Comparison of ENCODE assay signal across 1 cellular context in the genomic region with DNA sequence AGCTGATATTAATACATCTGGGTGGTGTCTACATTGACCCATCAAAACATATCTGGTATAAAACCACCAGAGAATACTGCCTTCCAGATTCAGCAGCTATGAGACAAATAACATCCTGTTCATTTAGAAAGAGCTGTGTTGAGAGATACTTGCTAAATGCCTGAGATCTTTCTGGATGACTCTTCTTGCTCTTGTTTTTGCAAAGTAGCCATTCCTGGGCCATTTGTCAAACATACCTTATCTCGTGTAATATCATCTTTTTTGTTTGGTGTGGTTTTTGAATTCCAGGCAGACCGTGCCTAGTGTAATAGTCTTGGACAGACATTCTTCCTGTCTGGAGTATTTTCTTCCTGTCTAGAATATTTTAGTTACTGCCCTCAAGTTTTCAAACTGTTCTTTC.
TF ChIP-seq lines count a peak whose summit lies in the region.

No MANE protein-coding gene starts in this region.

TF ChIP-seq in GM23338, 12 proteins besides CTCF, POLR2A, EP300 and RAD21 (continued from another document):
- TF ChIP-seq, protein P1, sequence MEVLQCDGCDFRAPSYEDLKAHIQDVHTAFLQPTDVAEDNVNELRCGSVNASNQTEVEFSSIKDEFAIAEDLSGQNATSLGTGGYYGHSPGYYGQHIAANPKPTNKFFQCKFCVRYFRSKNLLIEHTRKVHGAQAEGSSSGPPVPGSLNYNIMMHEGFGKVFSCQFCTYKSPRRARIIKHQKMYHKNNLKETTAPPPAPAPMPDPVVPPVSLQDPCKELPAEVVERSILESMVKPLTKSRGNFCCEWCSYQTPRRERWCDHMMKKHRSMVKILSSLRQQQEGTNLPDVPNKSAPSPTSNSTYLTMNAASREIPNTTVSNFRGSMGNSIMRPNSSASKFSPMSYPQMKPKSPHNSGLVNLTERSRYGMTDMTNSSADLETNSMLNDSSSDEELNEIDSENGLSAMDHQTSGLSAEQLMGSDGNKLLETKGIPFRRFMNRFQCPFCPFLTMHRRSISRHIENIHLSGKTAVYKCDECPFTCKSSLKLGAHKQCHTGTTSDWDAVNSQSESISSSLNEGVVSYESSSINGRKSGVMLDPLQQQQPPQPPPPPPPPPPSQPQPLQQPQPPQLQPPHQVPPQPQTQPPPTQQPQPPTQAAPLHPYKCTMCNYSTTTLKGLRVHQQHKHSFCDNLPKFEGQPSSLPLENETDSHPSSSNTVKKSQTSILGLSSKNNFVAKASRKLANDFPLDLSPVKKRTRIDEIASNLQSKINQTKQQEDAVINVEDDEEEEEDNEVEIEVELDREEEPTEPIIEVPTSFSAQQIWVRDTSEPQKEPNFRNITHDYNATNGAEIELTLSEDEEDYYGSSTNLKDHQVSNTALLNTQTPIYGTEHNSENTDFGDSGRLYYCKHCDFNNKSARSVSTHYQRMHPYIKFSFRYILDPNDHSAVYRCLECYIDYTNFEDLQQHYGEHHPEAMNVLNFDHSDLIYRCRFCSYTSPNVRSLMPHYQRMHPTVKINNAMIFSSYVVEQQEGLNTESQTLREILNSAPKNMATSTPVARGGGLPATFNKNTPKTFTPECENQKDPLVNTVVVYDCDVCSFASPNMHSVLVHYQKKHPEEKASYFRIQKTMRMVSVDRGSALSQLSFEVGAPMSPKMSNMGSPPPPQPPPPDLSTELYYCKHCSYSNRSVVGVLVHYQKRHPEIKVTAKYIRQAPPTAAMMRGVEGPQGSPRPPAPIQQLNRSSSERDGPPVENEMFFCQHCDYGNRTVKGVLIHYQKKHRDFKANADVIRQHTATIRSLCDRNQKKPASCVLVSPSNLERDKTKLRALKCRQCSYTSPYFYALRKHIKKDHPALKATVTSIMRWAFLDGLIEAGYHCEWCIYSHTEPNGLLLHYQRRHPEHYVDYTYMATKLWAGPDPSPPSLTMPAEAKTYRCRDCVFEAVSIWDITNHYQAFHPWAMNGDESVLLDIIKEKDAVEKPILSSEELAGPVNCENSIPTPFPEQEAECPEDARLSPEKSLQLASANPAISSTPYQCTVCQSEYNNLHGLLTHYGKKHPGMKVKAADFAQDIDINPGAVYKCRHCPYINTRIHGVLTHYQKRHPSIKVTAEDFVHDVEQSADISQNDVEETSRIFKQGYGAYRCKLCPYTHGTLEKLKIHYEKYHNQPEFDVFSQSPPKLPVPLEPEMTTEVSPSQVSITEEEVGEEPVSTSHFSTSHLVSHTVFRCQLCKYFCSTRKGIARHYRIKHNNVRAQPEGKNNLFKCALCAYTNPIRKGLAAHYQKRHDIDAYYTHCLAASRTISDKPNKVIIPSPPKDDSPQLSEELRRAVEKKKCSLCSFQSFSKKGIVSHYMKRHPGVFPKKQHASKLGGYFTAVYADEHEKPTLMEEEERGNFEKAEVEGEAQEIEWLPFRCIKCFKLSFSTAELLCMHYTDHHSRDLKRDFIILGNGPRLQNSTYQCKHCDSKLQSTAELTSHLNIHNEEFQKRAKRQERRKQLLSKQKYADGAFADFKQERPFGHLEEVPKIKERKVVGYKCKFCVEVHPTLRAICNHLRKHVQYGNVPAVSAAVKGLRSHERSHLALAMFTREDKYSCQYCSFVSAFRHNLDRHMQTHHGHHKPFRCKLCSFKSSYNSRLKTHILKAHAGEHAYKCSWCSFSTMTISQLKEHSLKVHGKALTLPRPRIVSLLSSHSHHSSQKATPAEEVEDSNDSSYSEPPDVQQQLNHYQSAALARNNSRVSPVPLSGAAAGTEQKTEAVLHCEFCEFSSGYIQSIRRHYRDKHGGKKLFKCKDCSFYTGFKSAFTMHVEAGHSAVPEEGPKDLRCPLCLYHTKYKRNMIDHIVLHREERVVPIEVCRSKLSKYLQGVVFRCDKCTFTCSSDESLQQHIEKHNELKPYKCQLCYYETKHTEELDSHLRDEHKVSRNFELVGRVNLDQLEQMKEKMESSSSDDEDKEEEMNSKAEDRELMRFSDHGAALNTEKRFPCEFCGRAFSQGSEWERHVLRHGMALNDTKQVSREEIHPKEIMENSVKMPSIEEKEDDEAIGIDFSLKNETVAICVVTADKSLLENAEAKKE (CRISPR knock-in tag; IDR thresholded peaks at IDR 0.05), result no peak
- no peak for TF ChIP-seq EZH2 (IDR thresholded peaks at IDR 0.05; ENCODE audit: low read depth, unreplicated experiment)
- TF ChIP-seq NANOG (IDR thresholded peaks at IDR 0.05; ENCODE audit: borderline replicate concordance), result no peak
- no peak for TF ChIP-seq EZH2phosphoT487 (IDR thresholded peaks at IDR 0.05; ENCODE audit: unreplicated experiment)
TF ChIP-seq in GM23338: peak in this region for 0.
